ENCODE assay signal across 1 cellular context in genomic region chr18:12960395-12960794, GRCh38.
TF ChIP-seq lines count a peak whose summit lies in the region.

No MANE protein-coding gene starts in this region.

TF ChIP-seq in HEK293, 187 proteins besides CTCF, POLR2A, EP300 and RAD21 (continued from another document):
- no peak for TF ChIP-seq PBX3 (CRISPR knock-in tag; IDR thresholded peaks at IDR 0.05)
- TF ChIP-seq ZNF146 (tag by site-specific recombination; IDR thresholded peaks at IDR 0.05) = no peak
- no peak for TF ChIP-seq SP7 (tag by site-specific recombination; IDR thresholded peaks at IDR 0.05)
